8 cellular contexts compared by ENCODE assay signal in genomic region chr4:26860157-26860921, GRCh38. TPM values are rescaled to one million over a fixed set of nuclear protein-coding genes. Genes with fewer than 3 reads are reported as not detected.
A peak's percentile ranks its signal among the peaks of the same experiment; 100 is the strongest.
DNase-seq lines count a peak whose midpoint lies in the region; ATAC-seq and TF ChIP-seq lines count a peak whose summit lies in the region.

STIM2 (plus strand) TSS chr4:26860841.

- peaks cover 54% of the 10 kb centered on the region for H3K4me1 Mint-ChIP-seq in activated CD4-positive, alpha-beta T cell treated with anti-CD3 and anti-CD28 coated beads, Interleukin-2, amount 10 ng/mL, durations not matched to agents 24 days and 14 days

- intact Hi-C loops in activated CD4-positive, alpha-beta T cell treated with anti-CD3 and anti-CD28 coated beads, Interleukin-2, amount 10 ng/mL, durations not matched to agents 24 days and 14 days (cut with micrococcal nuclease), result loop anchor here (1.0 to 5.0 kb wide), 8 partner anchors 24 to 998 kb away; partner anchors contain the start of genes SEL1L3 and SMIM20
- intact Hi-C loops in left colon (cut with DNase I, micrococcal nuclease), result no loop called here

- H3K9me3 Mint-ChIP-seq in activated CD4-positive, alpha-beta T cell treated with anti-CD3 and anti-CD28 coated beads, Interleukin-2, amount 10 ng/mL, durations not matched to agents 24 days and 14 days, result no peaks in the 10 kb centered on the region

- ATAC-seq in GM19324 (IDR thresholded peaks at IDR 0.05; ENCODE audit: low FRiP score, unreplicated experiment), result peak; percentile 73
- ATAC-seq in HG03469 (IDR thresholded peaks at IDR 0.05; ENCODE audit: unreplicated experiment), result peak; percentile 53
- peak; percentile 77 for ATAC-seq in left colon

- peak within 1 kb of the TSS; percentile 96 for H3K4me3 Mint-ChIP-seq in activated CD4-positive, alpha-beta T cell treated with anti-CD3 and anti-CD28 coated beads, Interleukin-2, amount 10 ng/mL, durations not matched to agents 24 days and 14 days

- H3K4me3 ChIP-seq in coronary artery, result peak within 1 kb of the TSS; percentile 95

- H3K27me3 Mint-ChIP-seq in activated CD4-positive, alpha-beta T cell treated with anti-CD3 and anti-CD28 coated beads, Interleukin-2, amount 10 ng/mL, durations not matched to agents 24 days and 14 days, result no peaks in the 10 kb centered on the region

- peaks cover 6% of the 10 kb centered on the region for H3K36me3 Mint-ChIP-seq in activated CD4-positive, alpha-beta T cell treated with anti-CD3 and anti-CD28 coated beads, Interleukin-2, amount 10 ng/mL, durations not matched to agents 24 days and 14 days (ENCODE audit: low read depth)

- H3K27ac ChIP-seq in coronary artery, result peak within 1 kb of the TSS; percentile 87 to 97

- DNase-seq in C1 segment of cervical spinal cord (lab: John Stamatoyannopoulos, UW), result peak; percentile 84 to 99 (median 97)
- peak; percentile 94 for DNase-seq in NCI-H526 treated with DMSO at 0.1 percent for 48 hours (lab: John Stamatoyannopoulos, UW)
- DNase-seq in activated CD4-positive, alpha-beta T cell treated with anti-CD3 and anti-CD28 coated beads, Interleukin-2, amount 10 ng/mL, durations not matched to agents 24 days and 14 days, result peak; percentile 100
- peak; percentile 98 for DNase-seq in coronary artery (ENCODE audit: low spot score)
- DNase-seq in left colon, result peak; percentile 94 to 96
- peak; percentile 98 for DNase-seq in stimulated activated CD4-positive, alpha-beta T cell treated with anti-CD3 and anti-CD28 coated beads, Interleukin-1b, Interleukin-23, amount 100 ng/mL, for 48 hours

- peak within 1 kb of the TSS; percentile 98 for H3K27ac Mint-ChIP-seq in activated CD4-positive, alpha-beta T cell treated with anti-CD3 and anti-CD28 coated beads, Interleukin-2, amount 10 ng/mL, durations not matched to agents 24 days and 14 days

- TF ChIP-seq CTCF in coronary artery (IDR thresholded peaks at IDR 0.05), result no peak

RNA-seq across cellular contexts. Expression of gene STIM2, which starts in this region (rescaled TPM):
- total RNA-seq in activated CD4-positive, alpha-beta T cell treated with anti-CD3 and anti-CD28 coated beads, Interleukin-2, amount 10 ng/mL, durations not matched to agents 24 days and 14 days, result 43.2 and 46.0 TPM in 2 replicates
- 10 to 100 TPM; 27.2 to 28.4 TPM for total RNA-seq in left colon

Comparison
In these comparisons a context has a peak if more than half of its experiments do, and no peak if none do; other contexts are left out.
1. Peak in every context shown above with its lines: DNase-seq, ATAC-seq, H3K4me3 ChIP-seq and H3K27ac ChIP-seq.